8 cellular contexts compared by ENCODE assay signal in genomic region chr11:59550842-59551650, GRCh38. TPM values are rescaled to one million over a fixed set of nuclear protein-coding genes. Genes with fewer than 3 reads are reported as not detected.
DNase-seq lines count a peak whose midpoint lies in the region; ATAC-seq and TF ChIP-seq lines count a peak whose summit lies in the region.

No MANE protein-coding gene starts in this region.

- intact Hi-C loops in left cardiac atrium (cut with DNase I) (no loop called here), psoas muscle (cut with DNase I) (loop anchor here in 1 of 2 donors (5.0 kb wide), 1 partner anchor 116 kb away; the partner anchor contains the start of gene PATL1)

- WGBS in psoas muscle, 3 donors = 1 to 2% (median 1%) methylated on average over 34 of the region's 34 CpGs
- under 1% methylated on average over 34 of the region's 34 CpGs for WGBS in urinary bladder

- H3K27ac ChIP-seq in psoas muscle = peak overlapping the region; percentile 87
- H3K27ac ChIP-seq in urinary bladder (ENCODE audit: low read depth) = peak overlapping the region; percentile 40

- H3K36me3 ChIP-seq in adipocyte (ENCODE audit: control insufficient read depth, insufficient read depth, low read length, severe bottlenecking) (no peaks in the 10 kb centered on the region), psoas muscle (ENCODE audit: insufficient read depth in 1 of 2, low read depth in 1 of 2) (no peaks in the 10 kb centered on the region), urinary bladder (ENCODE audit: insufficient read depth) (no peaks in the 10 kb centered on the region)

- no peak for TF ChIP-seq CTCF in psoas muscle (IDR thresholded peaks at IDR 0.05)

- H3K4me3 ChIP-seq in adipocyte (ENCODE audit: low read length) (peak overlapping the region; percentile 83), psoas muscle (peak overlapping the region; percentile 66), urinary bladder (ENCODE audit: low read depth, low read length) (peak overlapping the region; percentile 29)

- DNase-seq in EL (peak; percentile 95), NCI-H128 (lab: John Stamatoyannopoulos, UW; ENCODE audit: unreplicated experiment) (peak; percentile 59), SW 1271 (lab: John Stamatoyannopoulos, UW) (peak; percentile 89 to 90), adipocyte (ENCODE audit: low read depth) (peak; percentile 93), left cardiac atrium (peak; percentile 84), psoas muscle (peak; percentile 75 to 84)

- H3K9me3 ChIP-seq in adipocyte (ENCODE audit: control insufficient read depth, low read length) (no peaks in the 10 kb centered on the region), psoas muscle (no peaks in the 10 kb centered on the region)

- ATAC-seq in HG02588 (IDR thresholded peaks at IDR 0.05; ENCODE audit: unreplicated experiment) (peak; percentile 29), left cardiac atrium (peak; percentile 77 to 79), psoas muscle (peak; percentile 75 to 82 (median 78))

- peaks cover 4% of the 10 kb centered on the region for H3K4me1 ChIP-seq in adipocyte (ENCODE audit: control insufficient read depth, insufficient read depth, low read length)
- no peaks in the 10 kb centered on the region for H3K4me1 ChIP-seq in psoas muscle
- no peaks in the 10 kb centered on the region for H3K4me1 ChIP-seq in urinary bladder (ENCODE audit: insufficient read depth)

- peak overlapping the region; percentile 84 for H3K9ac ChIP-seq in adipocyte (ENCODE audit: low read length)

- H3K27me3 ChIP-seq in adipocyte (replicated peaks; ENCODE audit: control insufficient read depth, insufficient read depth, low read length) = no peaks in the 10 kb centered on the region
- no peaks in the 10 kb centered on the region for H3K27me3 ChIP-seq in psoas muscle (ENCODE audit: insufficient read depth in 3 of 3, low read length in 2 of 3)

RNA-seq across cellular contexts. Expression of gene OR4D9, which starts 39.7 kb away (rescaled TPM):
- not detected for total RNA-seq in left cardiac atrium
- not detected for total RNA-seq in psoas muscle
- not detected for polyA plus RNA-seq in psoas muscle
- total RNA-seq in urinary bladder = not detected
- not detected for polyA plus RNA-seq in urinary bladder

RNA-seq across cellular contexts. Expression of gene OR4D11, which starts 47.7 kb away (rescaled TPM):
- total RNA-seq in left cardiac atrium (not detected), psoas muscle (not detected), urinary bladder (not detected)
- polyA plus RNA-seq in psoas muscle (not detected), urinary bladder (not detected)

Comparison
In these comparisons a context has a peak if more than half of its experiments do, and no peak if none do; other contexts are left out.
1. Peak in every context shown above with its lines: DNase-seq, ATAC-seq, H3K4me3 ChIP-seq and H3K27ac ChIP-seq.
2. H3K4me3 ChIP-seq: peak in every context shown above with its lines; median percentile 83 in adipocyte; 66 in psoas muscle; 29 in urinary bladder.